1 cellular context compared by ENCODE assay signal in genomic region chr15:68418611-68419161, GRCh38.
TF ChIP-seq lines count a peak whose summit lies in the region.

No MANE protein-coding gene starts in this region.

TF ChIP-seq in IMR-90, 13 proteins besides CTCF, POLR2A, EP300 and RAD21 (continued from another document):
- TF ChIP-seq MAZ (IDR thresholded peaks at IDR 0.05; ENCODE audit: borderline replicate concordance, low read depth, low read length) (no peak), SMC3 (IDR thresholded peaks at IDR 0.05; ENCODE audit: low read depth, low read length) (no peak), MXI1 (IDR thresholded peaks at IDR 0.05; ENCODE audit: borderline replicate concordance, low read depth, low read length) (no peak), FOS (IDR thresholded peaks at IDR 0.05; ENCODE audit: low read depth, low read length) (no peak)
